ENCODE assay signal across 14 cellular contexts in the genomic region with DNA sequence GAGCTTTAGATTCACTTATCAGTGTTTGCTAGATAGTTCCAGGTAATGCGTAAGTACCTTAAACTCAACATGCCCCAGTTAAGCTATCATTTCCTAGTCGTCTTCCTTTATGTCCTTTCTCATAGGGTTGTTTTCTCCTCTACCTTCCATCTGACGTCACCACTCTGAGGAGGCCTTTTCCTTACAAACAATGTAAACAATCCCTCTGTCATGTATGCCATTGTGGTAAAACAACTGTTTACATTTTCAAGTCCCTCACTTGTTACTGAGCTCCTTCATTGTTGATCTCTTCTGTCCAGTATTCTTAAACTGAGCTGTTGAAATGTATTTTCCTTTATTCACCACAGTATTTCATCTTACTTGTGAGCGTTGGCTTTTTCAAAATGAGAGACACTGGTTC.
"Had no signal": no experiment of that assay in that cellular context is flagged by ENCODE, and none has a peak within 500 bp of the region (broad histone marks: within the 10 kb centered on the region; RNA-seq: fewer than 3 reads in every experiment).

No MANE protein-coding gene starts in this region.

- ATAC-seq: left ventricle myocardium superior had no signal

- DNase-seq: activated CD4-positive, alpha-beta T cell treated with anti-CD3 and anti-CD28 coated beads for 1 hour; activated CD8-positive, alpha-beta memory T cell treated with anti-CD3 and anti-CD28 coated beads for 24 hours; activated effector memory CD4-positive, alpha-beta T cell treated with Interleukin-2 at 50 U/mL for 16 hours; activated T-cell treated with anti-CD3 and anti-CD28 coated beads for 4 hours; adrenal gland; central memory CD4-positive, alpha-beta T cell; cortex of kidney; effector CD8-positive, alpha-beta T cell; left ventricle myocardium superior; naive B cell; retina; stimulated activated CD4-positive, alpha-beta T cell treated with anti-CD3 and anti-CD28 coated beads, Interleukin-15, amount 100 ng/mL, for 24 hours; SW 1271; tibial artery had no signal

- H3K4me3 Mint-ChIP-seq: naive B cell had no signal

- H3K27me3 Mint-ChIP-seq: naive B cell had no signal

- H3K9me3 Mint-ChIP-seq: naive B cell had no signal
